Comparison of ENCODE assay signal across 1 cellular context in genomic region chr15:48547305-48547704, GRCh38.
TF ChIP-seq lines count a peak whose summit lies in the region.

No MANE protein-coding gene starts in this region.

TF ChIP-seq in HepG2, 621 proteins besides CTCF, POLR2A, EP300 and RAD21:
- no peak for TF ChIP-seq PCBP2 (optimal IDR thresholded peaks at IDR 0.05; ENCODE audit: low read depth, low read length, poor library complexity, severe bottlenecking)
- no peak for TF ChIP-seq ZNF597 (CRISPR knock-in tag; IDR thresholded peaks at IDR 0.05)
- TF ChIP-seq NR1H2 (CRISPR knock-in tag; IDR thresholded peaks at IDR 0.05; ENCODE audit: borderline replicate concordance, low read depth): no peak
- no peak for TF ChIP-seq ZNF687 (CRISPR knock-in tag; IDR thresholded peaks at IDR 0.05)
- TF ChIP-seq ZC3H13 (CRISPR knock-in tag; IDR thresholded peaks at IDR 0.05): no peak
- TF ChIP-seq FLYWCH1 (CRISPR knock-in tag; IDR thresholded peaks at IDR 0.05): no peak
